ENCODE assay signal across 8 cellular contexts in genomic region chr11:65651589-65652510, GRCh38. TPM values are rescaled to one million over a fixed set of nuclear protein-coding genes. Genes with fewer than 3 reads are reported as not detected.
DNase-seq lines count a peak whose midpoint lies in the region; ATAC-seq and TF ChIP-seq lines count a peak whose summit lies in the region.

No MANE protein-coding gene starts in this region.

- H3K27me3 ChIP-seq in GM06990 (replicated peaks; ENCODE audit: control insufficient read depth, insufficient read depth, low read length) = no peaks in the 10 kb centered on the region
- H3K27me3 ChIP-seq in layer of hippocampus (ENCODE audit: control insufficient read depth, insufficient read depth, low read length) = no peaks in the 10 kb centered on the region
- H3K27me3 ChIP-seq in suprapubic skin = no peaks in the 10 kb centered on the region

- H3K27ac Mint-ChIP-seq in brain = peak overlapping the region; percentile 84 to 98 (median 94)

- H3K4me1 Mint-ChIP-seq in brain = peaks cover 37% of the 10 kb centered on the region

- peaks cover 6% of the 10 kb centered on the region for H3K27me3 Mint-ChIP-seq in brain

- H3K36me3 ChIP-seq in GM06990 (ENCODE audit: control insufficient read depth, insufficient read depth, low read length) (peaks cover 27% of the 10 kb centered on the region), suprapubic skin (peaks cover 50% of the 10 kb centered on the region)

- WGBS in suprapubic skin = 15% methylated on average over 27 of the region's 28 CpGs

- H3K4me3 Mint-ChIP-seq in brain = peak overlapping the region; percentile 78 to 86 (median 80)

- H3K4me3 ChIP-seq in GM06990 (replicated peaks; ENCODE audit: low read depth, low read length) (peak overlapping the region; percentile 56), LNCaP clone FGC (ENCODE audit: low read depth, low read length) (peak overlapping the region; percentile 52), suprapubic skin (peak overlapping the region; percentile 55)

- no peak for TF ChIP-seq EP300 in suprapubic skin (IDR thresholded peaks at IDR 0.05)

- peaks cover 56% of the 10 kb centered on the region for H3K4me1 ChIP-seq in suprapubic skin

- peaks cover 0 to 3% (median 0%) of the 10 kb centered on the region in 5 experiments for H3K9me3 Mint-ChIP-seq in brain

- TF ChIP-seq POLR2A in suprapubic skin (IDR thresholded peaks at IDR 0.05) = no peak

- DNase-seq in GM06990 (ENCODE audit: extremely low read depth, insufficient read length) = peak; percentile 15
- peak; percentile 83 for DNase-seq in LNCaP clone FGC (ENCODE audit: low read depth)
- peak; percentile 79 to 82 for DNase-seq in suprapubic skin (ENCODE audit: low spot score in 2 of 2)
- no peak for DNase-seq in middle frontal gyrus (ENCODE audit: extremely low spot score, low spot score)
- DNase-seq in DMS153 treated with DMSO at 0.1 percent for 48 hours (lab: John Stamatoyannopoulos, UW; ENCODE audit: unreplicated experiment) = no peak

- H3K36me3 Mint-ChIP-seq in brain = peaks cover 20% of the 10 kb centered on the region

- no peak for ATAC-seq in GM19455 (IDR thresholded peaks at IDR 0.05; ENCODE audit: unreplicated experiment)

- no peaks in the 10 kb centered on the region for H3K9me3 ChIP-seq in suprapubic skin

- TF ChIP-seq CTCF in GM06990 (IDR thresholded peaks at IDR 0.05; ENCODE audit: insufficient read depth, low read length, poor library complexity, severe bottlenecking) = no peak
- TF ChIP-seq CTCF in LNCaP clone FGC (IDR thresholded peaks at IDR 0.05; ENCODE audit: control insufficient read depth, extremely low read depth, insufficient read depth) = no peak
- no peak for TF ChIP-seq CTCF in brain (conservative IDR thresholded peaks at IDR 0.05)
- TF ChIP-seq CTCF in suprapubic skin (IDR thresholded peaks at IDR 0.05) = no peak

- H3K27ac ChIP-seq in layer of hippocampus (ENCODE audit: low read depth, low read length) (peak overlapping the region; percentile 99), suprapubic skin (peak overlapping the region; percentile 94)

RNA-seq across cellular contexts. Expression of gene RELA, which starts 10.9 kb away (rescaled TPM):
- 83.9 TPM for polyA plus RNA-seq in brain (ENCODE audit: insufficient read depth, low read depth, low replicate concordance)
- 100 to 1,000 TPM in 2 of 4 donors, 10 to 100 TPM in 2; 71.7 to 111 (median 93.5) TPM for total RNA-seq in suprapubic skin

RNA-seq across cellular contexts. Expression of gene SIPA1, which starts 13.9 kb away (rescaled TPM):
- 33.7 TPM for polyA plus RNA-seq in brain (ENCODE audit: insufficient read depth, low read depth, low replicate concordance)
- 10 to 100 TPM; 14.9 to 21.6 (median 19.0) TPM for total RNA-seq in suprapubic skin

RNA-seq across cellular contexts. Expression of gene PCNX3, which starts 36.3 kb away (rescaled TPM):
- 29.6 TPM for polyA plus RNA-seq in brain (ENCODE audit: insufficient read depth, low read depth, low replicate concordance)
- 10 to 100 TPM; 38.5 to 59.3 (median 43.6) TPM for total RNA-seq in suprapubic skin

RNA-seq across cellular contexts. Expression of gene MAP3K11, which starts 37.8 kb away (rescaled TPM):
- 79.2 TPM for polyA plus RNA-seq in brain (ENCODE audit: insufficient read depth, low read depth, low replicate concordance)
- total RNA-seq in suprapubic skin = 10 to 100 TPM; 29.2 to 45.5 (median 37.0) TPM

RNA-seq across cellular contexts. Expression of gene KCNK7, which starts 56.2 kb away (rescaled TPM):
- polyA plus RNA-seq in brain (ENCODE audit: insufficient read depth, low read depth, low replicate concordance) = 0.68 TPM
- 100 to 1,000 TPM in 3 of 4 donors, 10 to 100 TPM in 1; 32.6 to 183 (median 144) TPM for total RNA-seq in suprapubic skin

Comparison
In these comparisons a context has a peak if more than half of its experiments do, and no peak if none do; other contexts are left out.
1. DNase-seq: peak in GM06990 (single experiment), LNCaP clone FGC (single experiment) and suprapubic skin (2 of 2); none in middle frontal gyrus (single experiment) and DMS153 treated with DMSO at 0.1 percent for 48 hours (single experiment).
2. Peak in every context shown above with its lines, with median percentiles within 50 percentile points of each other: H3K4me3 ChIP-seq.